ENCODE assay signal across 20 cellular contexts in the genomic region with DNA sequence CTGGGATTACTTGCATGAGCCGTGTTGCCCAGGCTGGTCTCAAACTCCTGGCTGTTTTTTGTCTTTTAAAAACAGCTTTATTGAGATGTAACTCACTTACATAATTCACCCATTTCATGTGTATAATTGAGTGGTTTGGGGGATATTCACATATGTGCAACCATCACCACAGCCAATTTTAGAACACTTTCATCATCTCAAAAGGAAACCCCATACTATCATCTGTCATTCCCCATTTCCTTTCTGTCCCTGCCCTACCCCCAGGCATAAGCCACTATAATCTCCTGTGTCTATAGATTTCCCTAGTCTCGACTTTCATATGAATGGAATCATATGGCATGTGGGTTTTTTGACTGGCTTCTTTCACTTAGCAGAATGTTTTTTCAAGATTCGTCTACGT. TPM values are rescaled to one million over a fixed set of nuclear protein-coding genes. Genes with fewer than 3 reads are reported as not detected.
DNase-seq lines count a peak whose midpoint lies in the region; ATAC-seq and TF ChIP-seq lines count a peak whose summit lies in the region.
"Had no signal": no experiment of that assay in that cellular context is flagged by ENCODE, and none has a peak within 500 bp of the region (broad histone marks: within the 10 kb centered on the region; RNA-seq: fewer than 3 reads in every experiment).

No MANE protein-coding gene starts in this region.

- H3K36me3 ChIP-seq in right atrium auricular region, result peaks cover 24% of the 10 kb centered on the region
- H3K36me3 ChIP-seq in PC-3 (ENCODE audit: low read depth, low read length), result no peaks in the 10 kb centered on the region

- H3K27me3 ChIP-seq in right atrium auricular region, result no peaks in the 10 kb centered on the region
- no peaks in the 10 kb centered on the region for H3K27me3 ChIP-seq in PC-3 (ENCODE audit: low read length)

- TF ChIP-seq CTCF in NB4 (IDR thresholded peaks at IDR 0.05; ENCODE audit: low read depth, low read length) (no peak), right atrium auricular region (IDR thresholded peaks at IDR 0.05) (no peak), omental fat pad (IDR thresholded peaks at IDR 0.05) (no peak), PC-3 (conservative IDR thresholded peaks at IDR 0.05; ENCODE audit: low read depth, low read length) (no peak)

- no peaks in the 10 kb centered on the region for H4K20me1 ChIP-seq in PC-3 (ENCODE audit: low read length)

- H3K27ac Mint-ChIP-seq in stimulated activated naive CD8-positive, alpha-beta T cell treated with anti-CD3 and anti-CD28 coated beads, Interleukin-15, amount 100 ng/mL, for 72 hours, result no peak overlapping the region
- H3K27ac Mint-ChIP-seq: IgD-negative memory B cell had no signal

- no peak overlapping the region for H3K9ac ChIP-seq in PC-3 (ENCODE audit: low read length)
- H3K9ac ChIP-seq: GM23248 had no signal

- no peaks in the 10 kb centered on the region for H3K9me2 ChIP-seq in PC-3 (replicated peaks; ENCODE audit: low read length)

- no peak overlapping the region for H3K4me2 ChIP-seq in PC-3 (ENCODE audit: low read length)

- no peaks in the 10 kb centered on the region for H3K4me1 ChIP-seq in right atrium auricular region
- peaks cover 9% of the 10 kb centered on the region for H3K4me1 ChIP-seq in PC-3 (ENCODE audit: insufficient read depth, low read length)
- H3K4me1 ChIP-seq: Caco-2 had no signal

- DNase-seq in stimulated activated naive CD8-positive, alpha-beta T cell treated with anti-CD3 and anti-CD28 coated beads, Interleukin-15, amount 100 ng/mL, for 72 hours, result no peak
- DNase-seq in stimulated activated naive CD8-positive, alpha-beta T cell treated with anti-CD3 and anti-CD28 coated beads, Interleukin-15, Interleukin-2, amounts not matched to agents 100 U/mL and 50 U/mL, for 24 hours, result no peak
- DNase-seq in NB4 (ENCODE audit: low read depth), result peak; percentile 40
- DNase-seq in SKM-1 (lab: John Stamatoyannopoulos, UW; ENCODE audit: unreplicated experiment), result peak; percentile 77
- DNase-seq in right atrium auricular region (ENCODE audit: low spot score), result no peak
- no peak for DNase-seq in omental fat pad (ENCODE audit: low spot score)
- DNase-seq in PC-3, result no peak
- no peak for DNase-seq in NCI-H345 (lab: John Stamatoyannopoulos, UW)
- DNase-seq: Caco-2, DMS53, GM23248, NCI-H1105, NCI-H1694 treated with DMSO at 0.1 percent for 48 hours, NCI-H446 treated with DMSO at 0.1 percent for 48 hours, NCI-H774, OCI-M1 had no signal

- no peak for TF ChIP-seq POLR2A in NB4 (IDR thresholded peaks at IDR 0.05; ENCODE audit: extremely low read depth, insufficient read length)

- POLR2A ChIA-PET in PC-3 (lab: Charles Lee; ENCODE audit: unreplicated experiment), result no interaction called here

- peaks cover 14 to 18% of the 10 kb centered on the region in 2 donors for H3K9me3 Mint-ChIP-seq in stimulated activated naive CD8-positive, alpha-beta T cell treated with anti-CD3 and anti-CD28 coated beads, Interleukin-15, amount 100 ng/mL, for 72 hours

- H2AFZ ChIP-seq in PC-3 (ENCODE audit: low read length), result no peak overlapping the region
- H2AFZ ChIP-seq: GM23248 had no signal

- H3K27me3 Mint-ChIP-seq in stimulated activated naive CD8-positive, alpha-beta T cell treated with anti-CD3 and anti-CD28 coated beads, Interleukin-15, amount 100 ng/mL, for 72 hours, result no peaks in the 10 kb centered on the region
- H3K27me3 Mint-ChIP-seq: IgD-negative memory B cell had no signal

- no peaks in the 10 kb centered on the region for H3K4me1 Mint-ChIP-seq in stimulated activated naive CD8-positive, alpha-beta T cell treated with anti-CD3 and anti-CD28 coated beads, Interleukin-15, amount 100 ng/mL, for 72 hours
- H3K4me1 Mint-ChIP-seq: IgD-negative memory B cell had no signal

- H3K27ac ChIP-seq in right atrium auricular region (no peak overlapping the region), PC-3 (ENCODE audit: low read length) (no peak overlapping the region)
- H3K27ac ChIP-seq: GM23248 had no signal

- H3K9me3 ChIP-seq in right atrium auricular region (no peaks in the 10 kb centered on the region), PC-3 (ENCODE audit: low read length) (no peaks in the 10 kb centered on the region)
- H3K9me3 ChIP-seq: Caco-2 had no signal

- no peaks in the 10 kb centered on the region for H3F3A ChIP-seq in PC-3 (ENCODE audit: low read length, unreplicated experiment)

- no peak overlapping the region for H3K4me3 Mint-ChIP-seq in stimulated activated naive CD8-positive, alpha-beta T cell treated with anti-CD3 and anti-CD28 coated beads, Interleukin-15, amount 100 ng/mL, for 72 hours
- H3K4me3 Mint-ChIP-seq: CD14-positive monocyte, IgD-negative memory B cell had no signal

- H3K4me3 ChIP-seq in NB4 (ENCODE audit: low read depth, low read length) (no peak overlapping the region), right atrium auricular region (no peak overlapping the region), PC-3 (ENCODE audit: low read length) (no peak overlapping the region)
- H3K4me3 ChIP-seq: GM23248 had no signal

- no peaks in the 10 kb centered on the region for H3K79me2 ChIP-seq in PC-3 (ENCODE audit: low read length)

- ATAC-seq in stimulated activated naive CD8-positive, alpha-beta T cell treated with anti-CD3 and anti-CD28 coated beads, Interleukin-15, amount 100 ng/mL, for 72 hours, result peak; percentile 67
- no peak for ATAC-seq in stimulated activated naive CD8-positive, alpha-beta T cell treated with anti-CD3 and anti-CD28 coated beads, Interleukin-15, Interleukin-2, amounts not matched to agents 100 U/mL and 50 U/mL, for 24 hours
- ATAC-seq in omental fat pad (ENCODE audit: low FRiP score), result no peak
- ATAC-seq in PC-3, result no peak
- ATAC-seq: HCT116, SK-N-SH treated with all-trans-retinoic acid at 6 μM for 48 hours had no signal

- BruUV-seq in PC-3 (replicated peaks; lab: Mats Ljungman, UMichigan), result no TSS peak

- intact Hi-C loops in PC-3 (cut with micrococcal nuclease), result no loop called here

- CTCF ChIA-PET in PC-3 (lab: Charles Lee), result no interaction called here

RNA-seq across cellular contexts. Expression of a gene that starts 43.3 kb away (rescaled TPM):
- 10 to 100 TPM; 22.7 to 39.7 TPM for total RNA-seq in right atrium auricular region
- 10 to 100 TPM; 13.7 to 37.7 (median 26.0) TPM for total RNA-seq in omental fat pad
- total RNA-seq in PC-3 (2014; rRNA removed), result 0.69 and 2.3 TPM in 2 replicates

Comparison
In these comparisons a context has a peak if more than half of its experiments do, and no peak if none do; other contexts are left out.
1. DNase-seq: peak in NB4 (single experiment) and SKM-1 (single experiment); none in stimulated activated naive CD8-positive, alpha-beta T cell treated with anti-CD3 and anti-CD28 coated beads, Interleukin-15, amount 100 ng/mL, for 72 hours (0 of 2), stimulated activated naive CD8-positive, alpha-beta T cell treated with anti-CD3 and anti-CD28 coated beads, Interleukin-15, Interleukin-2, amounts not matched to agents 100 U/mL and 50 U/mL, for 24 hours (single experiment), right atrium auricular region (single experiment), omental fat pad (single experiment), PC-3 (single experiment) and NCI-H345 (single experiment).